Comparison of ENCODE assay signal across 31 cellular contexts in genomic region chr6:40152701-40153100, GRCh38.
A peak's percentile ranks its signal among the peaks of the same experiment; 100 is the strongest.
DNase-seq lines count a peak whose midpoint lies in the region; ATAC-seq, FAIRE-seq and TF ChIP-seq lines count a peak whose summit lies in the region.
"Had no signal": no experiment of that assay in that cellular context is flagged by ENCODE, and none has a peak within 500 bp of the region (broad histone marks: within the 10 kb centered on the region; RNA-seq: fewer than 3 reads in every experiment).

No MANE protein-coding gene starts in this region.

- intact Hi-C loops in K562 (cut with micrococcal nuclease): no loop called here

- H3K23ac ChIP-seq in trophoblast cell (ENCODE audit: low read length): no peak overlapping the region

- peaks cover 7 to 35% of the 10 kb centered on the region in 2 donors for H3K27me3 Mint-ChIP-seq in T-cell
- H3K27me3 Mint-ChIP-seq: CD4-positive, CD25-positive, alpha-beta regulatory T cell had no signal

- no peak overlapping the region for H2BK12ac ChIP-seq in trophoblast cell (ENCODE audit: low read length)

- H3K4me2 ChIP-seq in K562 (ENCODE audit: insufficient read depth, low read length) (no peak overlapping the region), trophoblast cell (ENCODE audit: low read length) (no peak overlapping the region)
- H3K4me2 ChIP-seq: A549; BLaER1; BLaER1 treated with 17β-estradiol and CSF1 and Interleukin-3, amounts not matched to agents 10 nM and 100 nM had no signal

- no peak overlapping the region for H2BK5ac ChIP-seq in trophoblast cell (ENCODE audit: low read depth, low read length, poor library complexity)

- no peak for FAIRE-seq in K562 (lab: Jason Lieb, UNC)
- FAIRE-seq: A204.1, A549, D721Med had no signal

- H3K4me1 ChIP-seq in K562 (replicated peaks in 1 of 2; ENCODE audit: control insufficient read depth in 2 of 2, insufficient read depth in 2 of 2, low read length in 2 of 2) (no peaks in the 10 kb centered on the region), trophoblast cell (ENCODE audit: control insufficient read depth in 1 of 2, insufficient read depth in 2 of 2, low read length in 2 of 2) (no peaks in the 10 kb centered on the region)
- H3K4me1 ChIP-seq: A549, BE2C, Caco-2 had no signal

- H3K27ac ChIP-seq in K562 (ENCODE audit: extremely low read depth, low read depth, low read length) (no peak overlapping the region), trophoblast cell (ENCODE audit: low read depth, low read length) (no peak overlapping the region)
- H3K27ac ChIP-seq: 22Rv1; A549; BLaER1; BLaER1 treated with 17β-estradiol and CSF1 and Interleukin-3, amounts not matched to agents 10 nM and 100 nM; C4-2B had no signal

- H3K9me3 Mint-ChIP-seq in T-cell: peaks cover 0 to 3% (median 0%) of the 10 kb centered on the region in 3 donors
- H3K9me3 Mint-ChIP-seq: CD4-positive, alpha-beta T cell; CD8-positive, alpha-beta memory T cell; CD8-positive, alpha-beta T cell had no signal

- TF ChIP-seq RAD21 in K562 (CRISPR knock-in tag; conservative IDR thresholded peaks at IDR 0.05 in 1 of 2, IDR thresholded peaks at IDR 0.05 in 1 of 2): no peak

- TF ChIP-seq EP300 in K562 (IDR thresholded peaks at IDR 0.05; ENCODE audit: low read length): no peak

- H3K9ac ChIP-seq in K562 (ENCODE audit: insufficient read depth in 1 of 2, low read depth in 2 of 2, low read length in 2 of 2) (no peak overlapping the region), trophoblast cell (ENCODE audit: low read length) (no peak overlapping the region)
- H3K9ac ChIP-seq: BLaER1; BLaER1 treated with 17β-estradiol and CSF1 and Interleukin-3, amounts not matched to agents 10 nM and 100 nM had no signal

- peaks cover 2 to 5% of the 10 kb centered on the region in 2 experiments; a peak in 3 of 5 replicates for H3K27me3 ChIP-seq in K562 (ENCODE audit: control insufficient read depth in 2 of 2, insufficient read depth in 2 of 2, low read length in 2 of 2)
- no peaks in the 10 kb centered on the region for H3K27me3 ChIP-seq in trophoblast cell (ENCODE audit: insufficient read depth, low read length)
- H3K27me3 ChIP-seq: BLaER1; BLaER1 treated with 17β-estradiol and CSF1 and Interleukin-3, amounts not matched to agents 10 nM and 100 nM had no signal

- H3K18ac ChIP-seq in trophoblast cell (ENCODE audit: low read length): no peak overlapping the region

- H2BK120ac ChIP-seq in trophoblast cell (ENCODE audit: insufficient read depth, low read length, poor library complexity): no peak overlapping the region

- H2AK5ac ChIP-seq in trophoblast cell (ENCODE audit: low read length): no peak overlapping the region

- no peak overlapping the region for H3K27ac Mint-ChIP-seq in T-cell
- H3K27ac Mint-ChIP-seq: B cell; CD14-positive monocyte; CD4-positive, alpha-beta memory T cell; CD4-positive, alpha-beta T cell; CD4-positive, CD25-positive, alpha-beta regulatory T cell; CD8-positive, alpha-beta memory T cell; CD8-positive, alpha-beta T cell had no signal

- H3K79me1 ChIP-seq in trophoblast cell (ENCODE audit: low read length): no peaks in the 10 kb centered on the region

- ATAC-seq in K562 (no peak), T-cell (replicated peaks in 1 of 4) (no peak)
- ATAC-seq: A549; CD8-positive, alpha-beta T cell had no signal

- in situ Hi-C loops in K562 (cut with MboI): no loop called here

- no peaks in the 10 kb centered on the region for H3K4me1 Mint-ChIP-seq in T-cell
- H3K4me1 Mint-ChIP-seq: CD4-positive, alpha-beta memory T cell; CD4-positive, CD25-positive, alpha-beta regulatory T cell; CD8-positive, alpha-beta memory T cell had no signal

- CTCF ChIA-PET in K562 (lab: Yijun Ruan, JAX; ENCODE audit: low intra/inter-chr PET ratio) (no interaction called here), T-cell (lab: Charles Lee) (no interaction called here)

- H3K36me3 Mint-ChIP-seq in T-cell: no peaks in the 10 kb centered on the region
- H3K36me3 Mint-ChIP-seq: CD14-positive monocyte; CD4-positive, alpha-beta memory T cell; CD4-positive, CD25-positive, alpha-beta regulatory T cell; CD8-positive, alpha-beta memory T cell; CD8-positive, alpha-beta T cell had no signal

- H3K4ac ChIP-seq in trophoblast cell (ENCODE audit: low read depth, low read length): no peak overlapping the region

- no peak overlapping the region for H3K14ac ChIP-seq in trophoblast cell (ENCODE audit: low read length)

- no peak overlapping the region for H4K91ac ChIP-seq in trophoblast cell (ENCODE audit: low read depth, low read length)

- H3K36me3 ChIP-seq in K562 (ENCODE audit: control insufficient read depth, insufficient read depth, low read length) (no peaks in the 10 kb centered on the region), trophoblast cell (ENCODE audit: control insufficient read depth in 1 of 2, insufficient read depth in 2 of 2, low read length in 2 of 2) (no peaks in the 10 kb centered on the region)
- H3K36me3 ChIP-seq: BE2C; BLaER1; BLaER1 treated with 17β-estradiol and CSF1 and Interleukin-3, amounts not matched to agents 10 nM and 100 nM had no signal

- H3K9me3 ChIP-seq in K562 (replicated peaks; ENCODE audit: control insufficient read depth, insufficient read depth, low read depth, low read length): no peaks in the 10 kb centered on the region
- H3K9me3 ChIP-seq in trophoblast cell (ENCODE audit: insufficient read depth, low read depth, low read length): no peaks in the 10 kb centered on the region
- H3K9me3 ChIP-seq: A549; BE2C; BLaER1; BLaER1 treated with 17β-estradiol and CSF1 and Interleukin-3, amounts not matched to agents 10 nM and 100 nM; Caco-2 had no signal

- H4K12ac ChIP-seq in trophoblast cell (ENCODE audit: low read depth, low read length): no peak overlapping the region

- H3K9me1 ChIP-seq in K562 (ENCODE audit: control insufficient read depth, insufficient read depth, low read length): no peaks in the 10 kb centered on the region

- no peaks in the 10 kb centered on the region for H4K20me1 ChIP-seq in K562 (replicated peaks; ENCODE audit: control insufficient read depth, insufficient read depth, low read length)
- H4K20me1 ChIP-seq: BLaER1; BLaER1 treated with 17β-estradiol and CSF1 and Interleukin-3, amounts not matched to agents 10 nM and 100 nM had no signal

- H2AFZ ChIP-seq in K562 (ENCODE audit: low read depth, low read length) (no peak overlapping the region), trophoblast cell (ENCODE audit: insufficient read depth, low read length, poor library complexity) (no peak overlapping the region)

- no peak overlapping the region for H3K4me3 ChIP-seq in K562
- H3K4me3 ChIP-seq in trophoblast cell (ENCODE audit: low read depth, low read length): no peak overlapping the region
- H3K4me3 ChIP-seq: A549; BLaER1; BLaER1 treated with 17β-estradiol and CSF1 and Interleukin-3, amounts not matched to agents 10 nM and 100 nM had no signal

- POLR2A ChIA-PET in K562 (lab: Yijun Ruan, JAX): interaction anchor here (0.7 to 1.0 kb wide), 2 partner anchors 11 to 755 kb away, joined by 3 to 4 read pairs; no protein-coding TSS in a partner anchor
- POLR2A ChIA-PET in T-cell (lab: Charles Lee): no interaction called here

- no peak overlapping the region for H3K4me3 Mint-ChIP-seq in T-cell
- H3K4me3 Mint-ChIP-seq: B cell; CD14-positive monocyte; CD4-positive, alpha-beta memory T cell; CD4-positive, alpha-beta T cell; CD4-positive, CD25-positive, alpha-beta regulatory T cell; CD8-positive, alpha-beta memory T cell; CD8-positive, alpha-beta T cell had no signal

- TF ChIP-seq POLR2A in K562 (conservative IDR thresholded peaks at IDR 0.05): no peak

- WGBS in K562 (ENCODE audit: insufficient coverage, low coverage, missing lambda C conversion rate): 0% methylated on average over 5 of the region's 5 CpGs
- no CpG with 5 or more reads among the region's 5 CpGs for WGBS in trophoblast cell (ENCODE audit: extremely low coverage, insufficient coverage, insufficient read length)

- TF ChIP-seq CTCF in K562 (IDR thresholded peaks at IDR 0.05 in 2 of 3, conservative IDR thresholded peaks at IDR 0.05 in 1 of 3; ENCODE audit: insufficient read depth in 2 of 3, low read depth in 1 of 3, low read length in 3 of 3): no peak

- no peak overlapping the region for H4K8ac ChIP-seq in trophoblast cell (ENCODE audit: low read depth, low read length)

- DNase-seq in K562 (ENCODE audit: extremely low read depth in 1 of 4, low spot score in 3 of 4): no peak
- peak; percentile 80 to 96 for DNase-seq in trophoblast cell
- DNase-seq in NCI-H1048 (lab: John Stamatoyannopoulos, UW): no peak
- DNase-seq in T-cell: no peak
- DNase-seq: 8988T; ACHN; AML-193; BE2C; C1 segment of cervical spinal cord; Caco-2; Calu3; CD4-positive, alpha-beta memory T cell; CD4-positive, alpha-beta T cell; CD4-positive, CD25-positive, alpha-beta regulatory T cell; CD8-positive, alpha-beta memory T cell; CD8-positive, alpha-beta T cell; COR-L47; DMS 273 treated with DMSO at 0.1 percent for 48 hours; DMS153; DMS53; DND-41; EL had no signal

- no peaks in the 10 kb centered on the region for H3K79me2 ChIP-seq in K562 (ENCODE audit: control insufficient read depth, insufficient read depth, low read length)
- no peaks in the 10 kb centered on the region for H3K79me2 ChIP-seq in trophoblast cell (ENCODE audit: control insufficient read depth, insufficient read depth, low read length, poor library complexity)

- BruUV-seq in K562 (replicated peaks; lab: Mats Ljungman, UMichigan): no TSS peak

TF ChIP-seq in K562, 482 proteins besides CTCF, POLR2A, EP300 and RAD21:
- TF ChIP-seq, protein P1, sequence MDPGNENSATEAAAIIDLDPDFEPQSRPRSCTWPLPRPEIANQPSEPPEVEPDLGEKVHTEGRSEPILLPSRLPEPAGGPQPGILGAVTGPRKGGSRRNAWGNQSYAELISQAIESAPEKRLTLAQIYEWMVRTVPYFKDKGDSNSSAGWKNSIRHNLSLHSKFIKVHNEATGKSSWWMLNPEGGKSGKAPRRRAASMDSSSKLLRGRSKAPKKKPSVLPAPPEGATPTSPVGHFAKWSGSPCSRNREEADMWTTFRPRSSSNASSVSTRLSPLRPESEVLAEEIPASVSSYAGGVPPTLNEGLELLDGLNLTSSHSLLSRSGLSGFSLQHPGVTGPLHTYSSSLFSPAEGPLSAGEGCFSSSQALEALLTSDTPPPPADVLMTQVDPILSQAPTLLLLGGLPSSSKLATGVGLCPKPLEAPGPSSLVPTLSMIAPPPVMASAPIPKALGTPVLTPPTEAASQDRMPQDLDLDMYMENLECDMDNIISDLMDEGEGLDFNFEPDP (CRISPR knock-in tag; IDR thresholded peaks at IDR 0.05): no peak
- TF ChIP-seq ZKSCAN1 (IDR thresholded peaks at IDR 0.05; ENCODE audit: low read depth, low read length): 0 out of 2 replicates have a peak, but pooled peaks have one; percentile 35

Comparison
In these comparisons a context has a peak if more than half of its experiments do, and no peak if none do; other contexts are left out.
1. DNase-seq: peak in trophoblast cell (2 of 2); none in K562 (0 of 4), NCI-H1048 (single experiment) and T-cell (0 of 34).